ENCODE assay signal across 1 cellular context in the genomic region with DNA sequence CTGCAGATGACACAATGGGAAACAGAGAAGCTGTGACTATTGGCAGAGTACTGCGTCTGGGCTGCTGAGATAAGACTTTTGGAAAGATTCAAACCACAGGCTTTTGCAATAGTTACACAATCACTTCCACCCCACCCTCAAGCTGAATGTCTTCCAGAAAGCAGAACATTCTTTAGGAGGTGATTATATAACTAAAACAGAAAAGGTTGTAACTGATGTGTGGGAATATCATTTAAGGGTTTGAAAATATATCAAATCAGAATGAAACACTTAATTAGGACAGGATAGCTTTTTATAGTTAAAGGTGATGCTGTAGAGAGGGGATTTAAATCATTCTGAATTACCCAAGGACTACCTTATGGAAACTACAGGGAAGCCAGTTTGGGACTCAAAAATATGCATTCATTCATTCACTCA.
A peak's percentile ranks its signal among the peaks of the same experiment; 100 is the strongest.
TF ChIP-seq lines count a peak whose summit lies in the region.

No MANE protein-coding gene starts in this region.

TF ChIP-seq in liver, 16 proteins besides CTCF, POLR2A, EP300 and RAD21:
- TF ChIP-seq, protein P1, sequence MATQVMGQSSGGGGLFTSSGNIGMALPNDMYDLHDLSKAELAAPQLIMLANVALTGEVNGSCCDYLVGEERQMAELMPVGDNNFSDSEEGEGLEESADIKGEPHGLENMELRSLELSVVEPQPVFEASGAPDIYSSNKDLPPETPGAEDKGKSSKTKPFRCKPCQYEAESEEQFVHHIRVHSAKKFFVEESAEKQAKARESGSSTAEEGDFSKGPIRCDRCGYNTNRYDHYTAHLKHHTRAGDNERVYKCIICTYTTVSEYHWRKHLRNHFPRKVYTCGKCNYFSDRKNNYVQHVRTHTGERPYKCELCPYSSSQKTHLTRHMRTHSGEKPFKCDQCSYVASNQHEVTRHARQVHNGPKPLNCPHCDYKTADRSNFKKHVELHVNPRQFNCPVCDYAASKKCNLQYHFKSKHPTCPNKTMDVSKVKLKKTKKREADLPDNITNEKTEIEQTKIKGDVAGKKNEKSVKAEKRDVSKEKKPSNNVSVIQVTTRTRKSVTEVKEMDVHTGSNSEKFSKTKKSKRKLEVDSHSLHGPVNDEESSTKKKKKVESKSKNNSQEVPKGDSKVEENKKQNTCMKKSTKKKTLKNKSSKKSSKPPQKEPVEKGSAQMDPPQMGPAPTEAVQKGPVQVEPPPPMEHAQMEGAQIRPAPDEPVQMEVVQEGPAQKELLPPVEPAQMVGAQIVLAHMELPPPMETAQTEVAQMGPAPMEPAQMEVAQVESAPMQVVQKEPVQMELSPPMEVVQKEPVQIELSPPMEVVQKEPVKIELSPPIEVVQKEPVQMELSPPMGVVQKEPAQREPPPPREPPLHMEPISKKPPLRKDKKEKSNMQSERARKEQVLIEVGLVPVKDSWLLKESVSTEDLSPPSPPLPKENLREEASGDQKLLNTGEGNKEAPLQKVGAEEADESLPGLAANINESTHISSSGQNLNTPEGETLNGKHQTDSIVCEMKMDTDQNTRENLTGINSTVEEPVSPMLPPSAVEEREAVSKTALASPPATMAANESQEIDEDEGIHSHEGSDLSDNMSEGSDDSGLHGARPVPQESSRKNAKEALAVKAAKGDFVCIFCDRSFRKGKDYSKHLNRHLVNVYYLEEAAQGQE (IDR thresholded peaks at IDR 0.05): no peak
- TF ChIP-seq RXRA (IDR thresholded peaks at IDR 0.05) (no peak), NR2F2 (IDR thresholded peaks at IDR 0.05) (peak; percentile 27)
